Comparison of ENCODE assay signal across 26 cellular contexts in genomic region chr4:175562537-175562936, GRCh38.
A peak's percentile ranks its signal among the peaks of the same experiment; 100 is the strongest.
DNase-seq lines count a peak whose midpoint lies in the region; ATAC-seq and TF ChIP-seq lines count a peak whose summit lies in the region.
"Had no signal": no experiment of that assay in that cellular context is flagged by ENCODE, and none has a peak within 500 bp of the region (broad histone marks: within the 10 kb centered on the region; RNA-seq: fewer than 3 reads in every experiment).

No MANE protein-coding gene starts in this region.

- H3K27ac ChIP-seq in cingulate gyrus (ENCODE audit: low read depth, low read length) (peak overlapping the region; percentile 22), tibial nerve (no peak overlapping the region), colonic mucosa (no peak overlapping the region), gastrocnemius medialis (no peak overlapping the region)
- H3K27ac ChIP-seq: SJSA1 had no signal

- H3K36me3 ChIP-seq in tibial nerve (no peaks in the 10 kb centered on the region), colonic mucosa (no peaks in the 10 kb centered on the region), gastrocnemius medialis (no peaks in the 10 kb centered on the region)
- H3K36me3 ChIP-seq: BE2C, SJSA1 had no signal

- in situ Hi-C loops in G401 (cut with HindIII; ENCODE audit: low sequenced_read_pairs) (no loop called here), gastrocnemius medialis (cut with MboI; ENCODE audit: low sequenced_read_pairs in 4 of 4) (loop anchor here in 1 of 4 donors (25.0 kb wide), 1 partner anchor 325 kb away; no protein-coding TSS in a partner anchor)

- H3K4me1 ChIP-seq in tibial nerve (peaks cover 0 to 5% (median 0%) of the 10 kb centered on the region in 4 donors), colonic mucosa (no peaks in the 10 kb centered on the region), gastrocnemius medialis (no peaks in the 10 kb centered on the region)
- H3K4me1 ChIP-seq: BE2C, SJSA1 had no signal

- no peaks in the 10 kb centered on the region for H3K9me3 ChIP-seq in tibial nerve
- no peaks in the 10 kb centered on the region for H3K9me3 ChIP-seq in colonic mucosa
- no peaks in the 10 kb centered on the region for H3K9me3 ChIP-seq in gastrocnemius medialis
- H3K9me3 ChIP-seq: BE2C, SJSA1 had no signal

- no peak for TF ChIP-seq EP300 in tibial nerve (IDR thresholded peaks at IDR 0.05)

- DNase-seq in G401 (ENCODE audit: low spot score) = peak; percentile 98
- DNase-seq in NCI-H69 (lab: John Stamatoyannopoulos, UW) = peak; percentile 61
- DNase-seq in occipital lobe (lab: John Stamatoyannopoulos, UW) = peak; percentile 9
- no peak for DNase-seq in tibial nerve (ENCODE audit: low spot score in 2 of 2)
- no peak for DNase-seq in colonic mucosa
- no peak for DNase-seq in gastrocnemius medialis
- no peak for DNase-seq in kidney glomerular epithelial cell (lab: John Stamatoyannopoulos, UW)
- DNase-seq: BE2C; CD8-positive, alpha-beta memory T cell; DMS 273 treated with DMSO at 0.1 percent for 48 hours; DMS79; EL; GF-D8; H9; KBM-7; MV-4-11; NCI-H1105; NCI-H1436 treated with DMSO at 0.1 percent for 48 hours; NCI-H1930; NCI-H2107; NCI-H510A; Right ventricle myocardium superior; RPMI8226 had no signal

- H3K9ac ChIP-seq in colonic mucosa (ENCODE audit: low read depth in 2 of 2, low read length in 2 of 2) = no peak overlapping the region

- TF ChIP-seq CTCF in tibial nerve (IDR thresholded peaks at IDR 0.05) (no peak), colonic mucosa (IDR thresholded peaks at IDR 0.05) (no peak), gastrocnemius medialis (IDR thresholded peaks at IDR 0.05 in 4 of 5, conservative IDR thresholded peaks at IDR 0.05 in 1 of 5) (no peak)

- H3K4me3 ChIP-seq in tibial nerve = no peak overlapping the region
- no peak overlapping the region for H3K4me3 ChIP-seq in colonic mucosa
- H3K4me3 ChIP-seq in gastrocnemius medialis = no peak overlapping the region
- H3K4me3 ChIP-seq: GM23338, SJSA1 had no signal

- H3K27me3 ChIP-seq in tibial nerve (no peaks in the 10 kb centered on the region), colonic mucosa (no peaks in the 10 kb centered on the region), gastrocnemius medialis (no peaks in the 10 kb centered on the region)
- H3K27me3 ChIP-seq: BE2C, SJSA1 had no signal

- intact Hi-C loops in colonic mucosa (cut with DNase I) = no loop called here
- intact Hi-C loops in gastrocnemius medialis (cut with DNase I; ENCODE audit: low total_unique reads) = no loop called here

- TF ChIP-seq POLR2A in tibial nerve (IDR thresholded peaks at IDR 0.05) (no peak), gastrocnemius medialis (IDR thresholded peaks at IDR 0.05) (no peak)

- ATAC-seq in gastrocnemius medialis = no peak
- ATAC-seq: GM23338 had no signal

- WGBS in tibial nerve, 2 donors = 93% methylated on average over 4 of the region's 4 CpGs

Comparison
In these comparisons a context has a peak if more than half of its experiments do, and no peak if none do; other contexts are left out.
1. DNase-seq: peak in G401 (single experiment), NCI-H69 (single experiment) and occipital lobe (single experiment); none in tibial nerve (0 of 2), colonic mucosa (single experiment), gastrocnemius medialis (0 of 2) and kidney glomerular epithelial cell (single experiment).